ENCODE assay signal across 14 cellular contexts in genomic region chr4:147498031-147498700, GRCh38. TPM values are rescaled to one million over a fixed set of nuclear protein-coding genes. Genes with fewer than 3 reads are reported as not detected.
DNase-seq lines count a peak whose midpoint lies in the region; ATAC-seq and TF ChIP-seq lines count a peak whose summit lies in the region.
"Had no signal": no experiment of that assay in that cellular context is flagged by ENCODE, and none has a peak within 500 bp of the region (broad histone marks: within the 10 kb centered on the region; RNA-seq: fewer than 3 reads in every experiment).

No MANE protein-coding gene starts in this region.

- no peak overlapping the region for H3K4me3 ChIP-seq in RWPE2 (ENCODE audit: severe bottlenecking)
- H3K4me3 ChIP-seq: Peyer's patch had no signal

- peaks cover 5% of the 10 kb centered on the region for H3K9me3 Mint-ChIP-seq in osteocyte (ENCODE audit: unreplicated experiment)
- H3K9me3 Mint-ChIP-seq in activated naive CD4-positive, alpha-beta T cell treated with anti-CD3 and anti-CD28 coated beads, Interleukin-2, amount 10 ng/mL, durations not matched to agents 7 days and 5 days: no peaks in the 10 kb centered on the region

- H3K4me3 Mint-ChIP-seq in osteocyte (ENCODE audit: unreplicated experiment): peak overlapping the region; percentile 12
- no peak overlapping the region for H3K4me3 Mint-ChIP-seq in activated naive CD4-positive, alpha-beta T cell treated with anti-CD3 and anti-CD28 coated beads, Interleukin-2, amount 10 ng/mL, durations not matched to agents 7 days and 5 days
- H3K4me3 Mint-ChIP-seq: CD4-positive, alpha-beta memory T cell had no signal

- peak overlapping the region; percentile 79 for H3K27ac ChIP-seq in RWPE2 (ENCODE audit: poor library complexity, severe bottlenecking)
- H3K27ac ChIP-seq: Peyer's patch had no signal

- H3K36me3 Mint-ChIP-seq in osteocyte (ENCODE audit: unreplicated experiment): peaks cover 35% of the 10 kb centered on the region
- H3K36me3 Mint-ChIP-seq in activated naive CD4-positive, alpha-beta T cell treated with anti-CD3 and anti-CD28 coated beads, Interleukin-2, amount 10 ng/mL, durations not matched to agents 7 days and 5 days: no peaks in the 10 kb centered on the region
- H3K36me3 Mint-ChIP-seq: CD4-positive, alpha-beta memory T cell had no signal

- peak; percentile 94 for ATAC-seq in RWPE2 (ENCODE audit: low read depth)

- peaks cover 65% of the 10 kb centered on the region for H3K4me1 Mint-ChIP-seq in osteocyte (ENCODE audit: unreplicated experiment)
- H3K4me1 Mint-ChIP-seq in activated naive CD4-positive, alpha-beta T cell treated with anti-CD3 and anti-CD28 coated beads, Interleukin-2, amount 10 ng/mL, durations not matched to agents 7 days and 5 days: no peaks in the 10 kb centered on the region
- H3K4me1 Mint-ChIP-seq: CD4-positive, alpha-beta memory T cell had no signal

- no peaks in the 10 kb centered on the region for H3K9me3 ChIP-seq in RWPE2 (ENCODE audit: severe bottlenecking)
- H3K9me3 ChIP-seq: Peyer's patch had no signal

- DNase-seq in EL: peak; percentile 71
- no peak for DNase-seq in RWPE2 (ENCODE audit: low spot score)
- DNase-seq in fibroblast of gingiva (ENCODE audit: low read depth): peak; percentile 77
- no peak for DNase-seq in osteocyte (ENCODE audit: extremely low spot score, unreplicated experiment)
- DNase-seq in mesenteric fat pad (ENCODE audit: low spot score): no peak
- DNase-seq in activated naive CD4-positive, alpha-beta T cell treated with anti-CD3 and anti-CD28 coated beads, Interleukin-2, amount 10 ng/mL, durations not matched to agents 7 days and 5 days: no peak
- no peak for DNase-seq in dedifferentiated amniotic fluid mesenchymal stem cell (ENCODE audit: extremely low spot score)
- no peak for DNase-seq in iPS-NIHi11 (ENCODE audit: low spot score)
- DNase-seq: activated CD4-positive, alpha-beta T cell treated with anti-CD3 and anti-CD28 coated beads, Interleukin-2, amount 50 U/mL, for 48 hours; activated effector memory CD4-positive, alpha-beta T cell treated with Interleukin-2 at 50 U/mL for 16 hours; CD4-positive, alpha-beta memory T cell; NCI-H1417 treated with DMSO at 0.1 percent for 48 hours; NCI-H446 treated with DMSO at 0.1 percent for 48 hours; Peyer's patch had no signal

- H3K27me3 ChIP-seq in RWPE2 (ENCODE audit: insufficient read depth, poor library complexity, severe bottlenecking): no peaks in the 10 kb centered on the region
- H3K27me3 ChIP-seq: Peyer's patch had no signal

- no peaks in the 10 kb centered on the region for H3K36me3 ChIP-seq in RWPE2 (ENCODE audit: low read depth)
- H3K36me3 ChIP-seq: Peyer's patch had no signal

- TF ChIP-seq CTCF in RWPE2 (IDR thresholded peaks at IDR 0.05; ENCODE audit: poor library complexity, severe bottlenecking) (no peak), osteocyte (IDR thresholded peaks at IDR 0.05) (no peak)

- no peaks in the 10 kb centered on the region for H3K27me3 Mint-ChIP-seq in osteocyte (ENCODE audit: unreplicated experiment)
- H3K27me3 Mint-ChIP-seq in activated naive CD4-positive, alpha-beta T cell treated with anti-CD3 and anti-CD28 coated beads, Interleukin-2, amount 10 ng/mL, durations not matched to agents 7 days and 5 days: peaks cover 4% of the 10 kb centered on the region

- H3K27ac Mint-ChIP-seq in osteocyte (ENCODE audit: unreplicated experiment): peak overlapping the region; percentile 84
- no peak overlapping the region for H3K27ac Mint-ChIP-seq in activated naive CD4-positive, alpha-beta T cell treated with anti-CD3 and anti-CD28 coated beads, Interleukin-2, amount 10 ng/mL, durations not matched to agents 7 days and 5 days

- peaks cover 14% of the 10 kb centered on the region for H3K4me1 ChIP-seq in RWPE2 (ENCODE audit: insufficient read depth, poor library complexity, severe bottlenecking)
- H3K4me1 ChIP-seq: Peyer's patch had no signal

- CTCF ChIA-PET in activated naive CD4-positive, alpha-beta T cell treated with anti-CD3 and anti-CD28 coated beads, Interleukin-2, amount 10 ng/mL, durations not matched to agents 7 days and 5 days (lab: Charles Lee): no interaction called here

RNA-seq across cellular contexts. Expression of gene EDNRA, which starts 17.3 kb away (rescaled TPM):
- total RNA-seq in osteocyte (181 and 195 TPM in 2 replicates), mesenteric fat pad (3.6 TPM)
- total RNA-seq: CD4-positive, alpha-beta memory T cell had no signal

Comparison
In these comparisons a context has a peak if more than half of its experiments do, and no peak if none do; other contexts are left out.
1. DNase-seq: peak in EL (single experiment) and fibroblast of gingiva (single experiment); none in RWPE2 (single experiment), osteocyte (single experiment), mesenteric fat pad (single experiment), activated naive CD4-positive, alpha-beta T cell treated with anti-CD3 and anti-CD28 coated beads, Interleukin-2, amount 10 ng/mL, durations not matched to agents 7 days and 5 days (single experiment), dedifferentiated amniotic fluid mesenchymal stem cell (single experiment) and iPS-NIHi11 (single experiment).
2. RNA of gene EDNRA, which starts 17.3 kb away (total RNA-seq): 181 to 195 TPM in osteocyte; 3.6 TPM in mesenteric fat pad (single experiment); every median in the first group is over 10 times any median in the second.